ENCODE assay signal across 3 cellular contexts in the genomic region with DNA sequence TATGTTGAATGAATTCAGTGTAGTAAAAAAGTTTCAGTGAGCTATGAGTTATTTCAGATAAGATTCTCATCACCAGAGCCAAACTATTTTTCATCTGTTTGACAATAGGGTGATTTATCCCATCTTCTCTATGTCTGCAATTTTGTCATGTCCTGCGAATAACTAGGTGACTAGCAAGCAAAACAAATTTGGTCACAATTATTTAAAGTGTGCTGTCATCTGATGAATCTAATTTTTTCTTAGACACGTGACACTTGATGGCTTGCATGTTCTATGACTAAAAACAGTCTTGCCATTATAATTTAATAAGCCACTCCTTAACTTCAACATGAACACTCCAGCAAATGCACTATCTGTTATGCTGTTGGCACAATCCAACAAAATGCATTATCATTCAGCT.
"Had no signal": no experiment of that assay in that cellular context is flagged by ENCODE, and none has a peak within 500 bp of the region (broad histone marks: within the 10 kb centered on the region; RNA-seq: fewer than 3 reads in every experiment).

No MANE protein-coding gene starts in this region.

- DNase-seq: GDM1, GF-D8 had no signal

- ATAC-seq: GM12878 had no signal

- H3K4me3 ChIP-seq: GM12878 had no signal
